In genomic region chr3:69250014-69250413, GRCh38 we compare ENCODE assay signal across 1 cellular context.
TF ChIP-seq lines count a peak whose summit lies in the region.

No MANE protein-coding gene starts in this region.

TF ChIP-seq in HEK293, 187 proteins besides CTCF, POLR2A, EP300 and RAD21 (continued from another document):
- TF ChIP-seq ZBTB8A (tag by site-specific recombination; IDR thresholded peaks at IDR 0.05): 0 out of 2 replicates have a peak, but pooled peaks have one; percentile 24
- TF ChIP-seq ZNF837 (tag by site-specific recombination; IDR thresholded peaks at IDR 0.05): no peak
- 0 out of 2 replicates have a peak, but pooled peaks have one; percentile 51 for TF ChIP-seq ZNF610 (tag by site-specific recombination; IDR thresholded peaks at IDR 0.05; ENCODE audit: borderline replicate concordance)
- TF ChIP-seq ZNF548 (tag by site-specific recombination; IDR thresholded peaks at IDR 0.05): no peak
- peak; percentile 76 for TF ChIP-seq ZNF664 (tag by site-specific recombination; IDR thresholded peaks at IDR 0.05)
- TF ChIP-seq, protein P1, sequence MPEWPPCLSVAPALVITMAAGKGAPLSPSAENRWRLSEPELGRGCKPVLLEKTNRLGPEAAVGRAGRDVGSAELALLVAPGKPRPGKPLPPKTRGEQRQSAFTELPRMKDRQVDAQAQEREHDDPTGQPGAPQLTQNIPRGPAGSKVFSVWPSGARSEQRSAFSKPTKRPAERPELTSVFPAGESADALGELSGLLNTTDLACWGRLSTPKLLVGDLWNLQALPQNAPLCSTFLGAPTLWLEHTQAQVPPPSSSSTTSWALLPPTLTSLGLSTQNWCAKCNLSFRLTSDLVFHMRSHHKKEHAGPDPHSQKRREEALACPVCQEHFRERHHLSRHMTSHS (tag by site-specific recombination; IDR thresholded peaks at IDR 0.05): no peak
- no peak for TF ChIP-seq ZBTB10 (tag by site-specific recombination; IDR thresholded peaks at IDR 0.05)
- 0 out of 2 replicates have a peak, but pooled peaks have one; percentile 55 for TF ChIP-seq ZBTB7A (tag by site-specific recombination; IDR thresholded peaks at IDR 0.05; ENCODE audit: low read depth)
- TF ChIP-seq, protein P2, sequence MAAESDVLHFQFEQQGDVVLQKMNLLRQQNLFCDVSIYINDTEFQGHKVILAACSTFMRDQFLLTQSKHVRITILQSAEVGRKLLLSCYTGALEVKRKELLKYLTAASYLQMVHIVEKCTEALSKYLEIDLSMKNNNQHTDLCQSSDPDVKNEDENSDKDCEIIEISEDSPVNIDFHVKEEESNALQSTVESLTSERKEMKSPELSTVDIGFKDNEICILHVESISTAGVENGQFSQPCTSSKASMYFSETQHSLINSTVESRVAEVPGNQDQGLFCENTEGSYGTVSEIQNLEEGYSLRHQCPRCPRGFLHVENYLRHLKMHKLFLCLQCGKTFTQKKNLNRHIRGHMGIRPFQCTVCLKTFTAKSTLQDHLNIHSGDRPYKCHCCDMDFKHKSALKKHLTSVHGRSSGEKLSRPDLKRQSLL (tag by site-specific recombination; IDR thresholded peaks at IDR 0.05): no peak
- TF ChIP-seq SP7 (tag by site-specific recombination; IDR thresholded peaks at IDR 0.05): peak; percentile 84
- peak; percentile 96 for TF ChIP-seq ZFP69B (tag by site-specific recombination; IDR thresholded peaks at IDR 0.05)
- no peak for TF ChIP-seq ZNF184 (tag by site-specific recombination; IDR thresholded peaks at IDR 0.05)
- peak; percentile 60; the same call in 1 of the 2 replicates for TF ChIP-seq ZNF239 (tag by site-specific recombination; IDR thresholded peaks at IDR 0.05)
- TF ChIP-seq ZNF157 (tag by site-specific recombination; IDR thresholded peaks at IDR 0.05): no peak
- TF ChIP-seq ZNF10 (tag by site-specific recombination; IDR thresholded peaks at IDR 0.05): no peak; the same call in 1 of the 2 replicates
- TF ChIP-seq TRIM28 (IDR thresholded peaks at IDR 0.05; ENCODE audit: borderline replicate concordance, low read length): peak; percentile 80; the same call in 1 of the 2 replicates
- no peak for TF ChIP-seq ZNF621 (tag by site-specific recombination; IDR thresholded peaks at IDR 0.05)
- no peak for TF ChIP-seq ZNF221 (tag by site-specific recombination; IDR thresholded peaks at IDR 0.05; ENCODE audit: borderline replicate concordance)
- no peak for TF ChIP-seq ZNF510 (tag by site-specific recombination; IDR thresholded peaks at IDR 0.05; ENCODE audit: insufficient replicate concordance)
- no peak for TF ChIP-seq ZNF529 (tag by site-specific recombination; IDR thresholded peaks at IDR 0.05; ENCODE audit: insufficient replicate concordance)
- no peak for TF ChIP-seq SCRT2 (tag by site-specific recombination; IDR thresholded peaks at IDR 0.05)
- peak; percentile 95 for TF ChIP-seq ZSCAN23 (tag by site-specific recombination; IDR thresholded peaks at IDR 0.05)
- no peak for TF ChIP-seq GLI2 (tag by site-specific recombination; IDR thresholded peaks at IDR 0.05; ENCODE audit: borderline replicate concordance, low read depth)
- TF ChIP-seq, protein P3, sequence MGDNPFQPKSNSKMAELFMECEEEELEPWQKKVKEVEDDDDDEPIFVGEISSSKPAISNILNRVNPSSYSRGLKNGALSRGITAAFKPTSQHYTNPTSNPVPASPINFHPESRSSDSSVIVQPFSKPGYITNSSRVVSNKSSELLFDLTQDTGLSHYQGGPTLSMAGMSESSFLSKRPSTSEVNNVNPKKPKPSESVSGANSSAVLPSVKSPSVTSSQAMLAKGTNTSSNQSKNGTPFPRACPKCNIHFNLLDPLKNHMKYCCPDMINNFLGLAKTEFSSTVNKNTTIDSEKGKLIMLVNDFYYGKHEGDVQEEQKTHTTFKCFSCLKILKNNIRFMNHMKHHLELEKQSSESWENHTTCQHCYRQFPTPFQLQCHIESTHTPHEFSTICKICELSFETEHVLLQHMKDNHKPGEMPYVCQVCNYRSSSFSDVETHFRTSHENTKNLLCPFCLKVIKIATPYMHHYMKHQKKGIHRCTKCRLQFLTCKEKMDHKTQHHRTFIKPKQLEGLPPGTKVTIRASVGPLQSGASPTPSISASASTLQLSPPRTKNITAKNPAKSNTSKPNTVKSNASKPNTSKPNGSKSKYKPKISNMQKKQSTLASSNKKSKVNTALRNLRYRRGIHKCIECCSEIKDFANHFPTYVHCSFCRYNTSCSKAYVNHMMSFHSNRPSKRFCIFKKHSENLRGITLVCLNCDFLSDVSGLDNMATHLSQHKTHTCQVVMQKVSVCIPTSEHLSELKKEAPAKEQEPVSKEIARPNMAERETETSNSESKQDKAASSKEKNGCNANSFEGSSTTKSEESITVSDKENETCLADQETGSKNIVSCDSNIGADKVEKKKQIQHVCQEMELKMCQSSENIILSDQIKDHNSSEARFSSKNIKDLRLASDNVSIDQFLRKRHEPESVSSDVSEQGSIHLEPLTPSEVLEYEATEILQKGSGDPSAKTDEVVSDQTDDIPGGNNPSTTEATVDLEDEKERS (tag by site-specific recombination; IDR thresholded peaks at IDR 0.05): no peak
- TF ChIP-seq, protein P4, sequence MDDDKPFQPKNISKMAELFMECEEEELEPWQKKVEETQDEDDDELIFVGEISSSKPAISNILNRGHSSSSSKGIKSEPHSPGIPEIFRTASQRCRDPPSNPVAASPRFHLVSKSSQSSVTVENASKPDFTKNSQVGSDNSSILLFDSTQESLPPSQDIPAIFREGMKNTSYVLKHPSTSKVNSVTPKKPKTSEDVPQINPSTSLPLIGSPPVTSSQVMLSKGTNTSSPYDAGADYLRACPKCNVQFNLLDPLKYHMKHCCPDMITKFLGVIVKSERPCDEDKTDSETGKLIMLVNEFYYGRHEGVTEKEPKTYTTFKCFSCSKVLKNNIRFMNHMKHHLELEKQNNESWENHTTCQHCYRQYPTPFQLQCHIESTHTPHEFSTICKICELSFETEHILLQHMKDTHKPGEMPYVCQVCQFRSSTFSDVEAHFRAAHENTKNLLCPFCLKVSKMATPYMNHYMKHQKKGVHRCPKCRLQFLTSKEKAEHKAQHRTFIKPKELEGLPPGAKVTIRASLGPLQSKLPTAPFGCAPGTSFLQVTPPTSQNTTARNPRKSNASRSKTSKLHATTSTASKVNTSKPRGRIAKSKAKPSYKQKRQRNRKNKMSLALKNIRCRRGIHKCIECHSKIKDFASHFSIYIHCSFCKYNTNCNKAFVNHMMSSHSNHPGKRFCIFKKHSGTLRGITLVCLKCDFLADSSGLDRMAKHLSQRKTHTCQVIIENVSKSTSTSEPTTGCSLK (tag by site-specific recombination; IDR thresholded peaks at IDR 0.05): no peak
- TF ChIP-seq IKZF3 (tag by site-specific recombination; IDR thresholded peaks at IDR 0.05): no peak
- no peak for TF ChIP-seq KLF10 (tag by site-specific recombination; IDR thresholded peaks at IDR 0.05)
- TF ChIP-seq, protein P5, sequence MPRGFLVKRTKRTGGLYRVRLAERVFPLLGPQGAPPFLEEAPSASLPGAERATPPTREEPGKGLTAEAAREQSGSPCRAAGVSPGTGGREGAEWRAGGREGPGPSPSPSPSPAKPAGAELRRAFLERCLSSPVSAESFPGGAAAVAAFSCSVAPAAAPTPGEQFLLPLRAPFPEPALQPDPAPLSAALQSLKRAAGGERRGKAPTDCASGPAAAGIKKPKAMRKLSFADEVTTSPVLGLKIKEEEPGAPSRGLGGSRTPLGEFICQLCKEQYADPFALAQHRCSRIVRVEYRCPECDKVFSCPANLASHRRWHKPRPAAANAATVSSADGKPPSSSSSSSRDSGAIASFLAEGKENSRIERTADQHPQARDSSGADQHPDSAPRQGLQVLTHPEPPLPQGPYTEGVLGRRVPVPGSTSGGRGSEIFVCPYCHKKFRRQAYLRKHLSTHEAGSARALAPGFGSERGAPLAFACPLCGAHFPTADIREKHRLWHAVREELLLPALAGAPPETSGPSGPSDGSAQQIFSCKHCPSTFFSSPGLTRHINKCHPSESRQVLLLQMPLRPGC (tag by site-specific recombination; IDR thresholded peaks at IDR 0.05): peak; percentile 86
- TF ChIP-seq ZFP3 (tag by site-specific recombination; IDR thresholded peaks at IDR 0.05; ENCODE audit: low read depth): no peak
- peak; percentile 82 for TF ChIP-seq PATZ1 (tag by site-specific recombination; IDR thresholded peaks at IDR 0.05)
- no peak for TF ChIP-seq ZNF202 (tag by site-specific recombination; IDR thresholded peaks at IDR 0.05; ENCODE audit: borderline replicate concordance)
- TF ChIP-seq OVOL3 (tag by site-specific recombination; IDR thresholded peaks at IDR 0.05): no peak
- peak; percentile 62; the same call in 1 of the 2 replicates for TF ChIP-seq HOXD13 (CRISPR knock-in tag; IDR thresholded peaks at IDR 0.05; ENCODE audit: borderline replicate concordance)
- TF ChIP-seq ZNF555 (tag by site-specific recombination; conservative IDR thresholded peaks at IDR 0.05): no peak
- no peak for TF ChIP-seq ZNF623 (tag by site-specific recombination; IDR thresholded peaks at IDR 0.05)
- TF ChIP-seq ZNF354C (tag by site-specific recombination; IDR thresholded peaks at IDR 0.05; ENCODE audit: borderline replicate concordance, low read depth): no peak
- TF ChIP-seq HOXA7 (CRISPR knock-in tag; IDR thresholded peaks at IDR 0.05; ENCODE audit: borderline replicate concordance): no peak
- TF ChIP-seq, protein P6, sequence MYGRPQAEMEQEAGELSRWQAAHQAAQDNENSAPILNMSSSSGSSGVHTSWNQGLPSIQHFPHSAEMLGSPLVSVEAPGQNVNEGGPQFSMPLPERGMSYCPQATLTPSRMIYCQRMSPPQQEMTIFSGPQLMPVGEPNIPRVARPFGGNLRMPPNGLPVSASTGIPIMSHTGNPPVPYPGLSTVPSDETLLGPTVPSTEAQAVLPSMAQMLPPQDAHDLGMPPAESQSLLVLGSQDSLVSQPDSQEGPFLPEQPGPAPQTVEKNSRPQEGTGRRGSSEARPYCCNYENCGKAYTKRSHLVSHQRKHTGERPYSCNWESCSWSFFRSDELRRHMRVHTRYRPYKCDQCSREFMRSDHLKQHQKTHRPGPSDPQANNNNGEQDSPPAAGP (tag by site-specific recombination; IDR thresholded peaks at IDR 0.05): peak; percentile 79
- TF ChIP-seq ZNF792 (tag by site-specific recombination; IDR thresholded peaks at IDR 0.05): peak; percentile 96
